Comparison of ENCODE assay signal across 8 cellular contexts in genomic region chr10:77641788-77642397, GRCh38.
DNase-seq lines count a peak whose midpoint lies in the region; FAIRE-seq and TF ChIP-seq lines count a peak whose summit lies in the region.

No MANE protein-coding gene starts in this region.

- DNase-seq in activated gamma-delta T cell treated with Interleukin-2 at 50 U/mL for 16 hours (peak; percentile 66), activated gamma-delta T cell (lab: John Stamatoyannopoulos, UW) (no peak), NCI-H1048 (lab: John Stamatoyannopoulos, UW) (peak; percentile 58), T47D (ENCODE audit: low read depth in 1 of 2, low spot score in 1 of 2) (peak; percentile 73 to 92), OCI-M2 (lab: John Stamatoyannopoulos, UW; ENCODE audit: unreplicated experiment) (no peak)
- DNase-seq in stimulated activated CD4-positive, alpha-beta T cell treated with anti-CD3 and anti-CD28 coated beads, Interleukin-2, amount 100 ng/mL, for 48 hours = peak; percentile 52 to 59

- no peak overlapping the region for H3K9ac ChIP-seq in SU-DHL-6 (ENCODE audit: low read length)

- in situ Hi-C loops in T47D (cut with HindIII; ENCODE audit: low pct_unique_long_range_greater_than_20kb, low sequenced_read_pairs) = no loop called here

- H3K36me3 ChIP-seq in SU-DHL-6 (ENCODE audit: low read length) = no peaks in the 10 kb centered on the region

- TF ChIP-seq CTCF in SU-DHL-6 (IDR thresholded peaks at IDR 0.05; ENCODE audit: insufficient read depth, low read length, poor library complexity, severe bottlenecking) = peak; percentile 47

- FAIRE-seq in islet of Langerhans (lab: Jason Lieb, UNC) = peak; percentile 98

- H3K9me2 ChIP-seq in SU-DHL-6 (replicated peaks; ENCODE audit: insufficient read depth, low read length) = no peaks in the 10 kb centered on the region

- H3K9me3 ChIP-seq in SU-DHL-6 (ENCODE audit: insufficient read depth, low read length) = no peaks in the 10 kb centered on the region

- no peak overlapping the region for H3K4me3 ChIP-seq in SU-DHL-6 (ENCODE audit: insufficient read depth, low read length, poor library complexity, severe bottlenecking)

- H3K27ac ChIP-seq in SU-DHL-6 (ENCODE audit: low read depth, low read length) = no peak overlapping the region

- no peaks in the 10 kb centered on the region for H4K20me1 ChIP-seq in SU-DHL-6 (ENCODE audit: low read depth, low read length)

- H3K79me2 ChIP-seq in SU-DHL-6 (ENCODE audit: insufficient read depth, low read length) = no peaks in the 10 kb centered on the region

- H3F3A ChIP-seq in SU-DHL-6 (ENCODE audit: insufficient read depth) = no peaks in the 10 kb centered on the region

- no peaks in the 10 kb centered on the region for H3K27me3 ChIP-seq in SU-DHL-6 (ENCODE audit: low read length)

- H3K4me2 ChIP-seq in SU-DHL-6 (ENCODE audit: low read depth, low read length, poor library complexity, severe bottlenecking) = no peak overlapping the region

- no peak overlapping the region for H2AFZ ChIP-seq in SU-DHL-6 (ENCODE audit: low read depth, low read length, severe bottlenecking)

Comparison
In these comparisons a context has a peak if more than half of its experiments do, and no peak if none do; other contexts are left out.
1. DNase-seq: peak in activated gamma-delta T cell treated with Interleukin-2 at 50 U/mL for 16 hours (single experiment), NCI-H1048 (single experiment), T47D (2 of 2) and stimulated activated CD4-positive, alpha-beta T cell treated with anti-CD3 and anti-CD28 coated beads, Interleukin-2, amount 100 ng/mL, for 48 hours (2 of 2); none in activated gamma-delta T cell (single experiment) and OCI-M2 (single experiment).